ENCODE assay signal across 2 cellular contexts in the genomic region with DNA sequence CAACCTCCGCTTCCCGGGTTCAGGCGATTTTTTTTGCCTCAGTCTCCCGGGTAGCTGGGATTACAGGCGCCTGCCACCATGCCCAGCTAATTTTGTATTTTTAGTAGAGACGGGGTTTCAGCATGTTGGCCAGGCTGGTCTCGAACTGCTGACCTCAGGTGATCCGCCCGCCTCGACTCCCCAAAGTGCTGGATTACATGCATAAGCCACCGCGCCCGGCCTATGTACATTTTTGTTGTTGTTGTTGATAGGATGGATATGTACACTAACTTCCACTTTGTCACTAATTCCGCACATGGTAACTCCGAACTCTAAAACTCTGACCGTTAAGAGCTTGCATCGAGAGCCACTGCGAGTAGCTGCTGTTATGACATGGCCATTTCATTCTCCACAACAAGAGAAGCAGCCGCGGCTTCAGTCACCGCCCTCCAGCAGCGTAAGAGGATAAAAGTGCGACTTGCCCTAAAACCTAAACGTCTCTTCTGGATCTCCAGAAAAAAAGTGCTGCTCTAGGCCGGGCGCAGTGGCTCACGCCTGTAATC.
A peak's percentile ranks its signal among the peaks of the same experiment; 100 is the strongest.
TF ChIP-seq lines count a peak whose summit lies in the region.

No MANE protein-coding gene starts in this region.

TF ChIP-seq in A549, 52 proteins besides CTCF, POLR2A, EP300 and RAD21:
- no peak for TF ChIP-seq MAFK (IDR thresholded peaks at IDR 0.05; ENCODE audit: partially characterized antibody)
- 0 out of 2 replicates have a peak, but pooled peaks have one; percentile 39 for TF ChIP-seq CHD4 (IDR thresholded peaks at IDR 0.05; ENCODE audit: borderline replicate concordance)
- no peak for TF ChIP-seq ESRRA (IDR thresholded peaks at IDR 0.05; ENCODE audit: borderline replicate concordance, low read length)

TF ChIP-seq in K562, 482 proteins besides CTCF, POLR2A, EP300 and RAD21:
- TF ChIP-seq, protein P1, sequence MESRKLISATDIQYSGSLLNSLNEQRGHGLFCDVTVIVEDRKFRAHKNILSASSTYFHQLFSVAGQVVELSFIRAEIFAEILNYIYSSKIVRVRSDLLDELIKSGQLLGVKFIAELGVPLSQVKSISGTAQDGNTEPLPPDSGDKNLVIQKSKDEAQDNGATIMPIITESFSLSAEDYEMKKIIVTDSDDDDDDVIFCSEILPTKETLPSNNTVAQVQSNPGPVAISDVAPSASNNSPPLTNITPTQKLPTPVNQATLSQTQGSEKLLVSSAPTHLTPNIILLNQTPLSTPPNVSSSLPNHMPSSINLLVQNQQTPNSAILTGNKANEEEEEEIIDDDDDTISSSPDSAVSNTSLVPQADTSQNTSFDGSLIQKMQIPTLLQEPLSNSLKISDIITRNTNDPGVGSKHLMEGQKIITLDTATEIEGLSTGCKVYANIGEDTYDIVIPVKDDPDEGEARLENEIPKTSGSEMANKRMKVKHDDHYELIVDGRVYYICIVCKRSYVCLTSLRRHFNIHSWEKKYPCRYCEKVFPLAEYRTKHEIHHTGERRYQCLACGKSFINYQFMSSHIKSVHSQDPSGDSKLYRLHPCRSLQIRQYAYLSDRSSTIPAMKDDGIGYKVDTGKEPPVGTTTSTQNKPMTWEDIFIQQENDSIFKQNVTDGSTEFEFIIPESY (CRISPR knock-in tag; IDR thresholded peaks at IDR 0.05): peak; percentile 83; the same call in 1 of the 2 replicates
- TF ChIP-seq, protein P2, sequence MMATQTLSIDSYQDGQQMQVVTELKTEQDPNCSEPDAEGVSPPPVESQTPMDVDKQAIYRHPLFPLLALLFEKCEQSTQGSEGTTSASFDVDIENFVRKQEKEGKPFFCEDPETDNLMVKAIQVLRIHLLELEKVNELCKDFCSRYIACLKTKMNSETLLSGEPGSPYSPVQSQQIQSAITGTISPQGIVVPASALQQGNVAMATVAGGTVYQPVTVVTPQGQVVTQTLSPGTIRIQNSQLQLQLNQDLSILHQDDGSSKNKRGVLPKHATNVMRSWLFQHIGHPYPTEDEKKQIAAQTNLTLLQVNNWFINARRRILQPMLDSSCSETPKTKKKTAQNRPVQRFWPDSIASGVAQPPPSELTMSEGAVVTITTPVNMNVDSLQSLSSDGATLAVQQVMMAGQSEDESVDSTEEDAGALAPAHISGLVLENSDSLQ (IDR thresholded peaks at IDR 0.05): no peak
- 0 out of 2 replicates have a peak, but pooled peaks have one; percentile 17 for TF ChIP-seq DPF2 (IDR thresholded peaks at IDR 0.05)
- 0 out of 2 replicates have a peak, but pooled peaks have one; percentile 32 for TF ChIP-seq SMARCA4 (IDR thresholded peaks at IDR 0.05)
- 0 out of 2 replicates have a peak, but pooled peaks have one; percentile 33 for TF ChIP-seq TARDBP (IDR thresholded peaks at IDR 0.05)
- no peak for TF ChIP-seq IFI16 (CRISPR knock-in tag; IDR thresholded peaks at IDR 0.05)
- no peak for TF ChIP-seq FOXK1 (CRISPR knock-in tag; IDR thresholded peaks at IDR 0.05; ENCODE audit: borderline replicate concordance)
- TF ChIP-seq THRAP3 (IDR thresholded peaks at IDR 0.05; ENCODE audit: borderline replicate concordance): 0 out of 2 replicates have a peak, but pooled peaks have one; percentile 81
- TF ChIP-seq, protein P3, sequence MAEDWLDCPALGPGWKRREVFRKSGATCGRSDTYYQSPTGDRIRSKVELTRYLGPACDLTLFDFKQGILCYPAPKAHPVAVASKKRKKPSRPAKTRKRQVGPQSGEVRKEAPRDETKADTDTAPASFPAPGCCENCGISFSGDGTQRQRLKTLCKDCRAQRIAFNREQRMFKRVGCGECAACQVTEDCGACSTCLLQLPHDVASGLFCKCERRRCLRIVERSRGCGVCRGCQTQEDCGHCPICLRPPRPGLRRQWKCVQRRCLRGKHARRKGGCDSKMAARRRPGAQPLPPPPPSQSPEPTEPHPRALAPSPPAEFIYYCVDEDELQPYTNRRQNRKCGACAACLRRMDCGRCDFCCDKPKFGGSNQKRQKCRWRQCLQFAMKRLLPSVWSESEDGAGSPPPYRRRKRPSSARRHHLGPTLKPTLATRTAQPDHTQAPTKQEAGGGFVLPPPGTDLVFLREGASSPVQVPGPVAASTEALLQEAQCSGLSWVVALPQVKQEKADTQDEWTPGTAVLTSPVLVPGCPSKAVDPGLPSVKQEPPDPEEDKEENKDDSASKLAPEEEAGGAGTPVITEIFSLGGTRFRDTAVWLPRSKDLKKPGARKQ (CRISPR knock-in tag; IDR thresholded peaks at IDR 0.05): peak; percentile 88; the same call in 1 of the 2 replicates
- no peak for TF ChIP-seq SRSF7 (optimal IDR thresholded peaks at IDR 0.05; ENCODE audit: low read depth, low read length)
- TF ChIP-seq HNRNPL (IDR thresholded peaks at IDR 0.05; ENCODE audit: low read depth, low read length): no peak
